Comparison of ENCODE assay signal across 8 cellular contexts in the genomic region with DNA sequence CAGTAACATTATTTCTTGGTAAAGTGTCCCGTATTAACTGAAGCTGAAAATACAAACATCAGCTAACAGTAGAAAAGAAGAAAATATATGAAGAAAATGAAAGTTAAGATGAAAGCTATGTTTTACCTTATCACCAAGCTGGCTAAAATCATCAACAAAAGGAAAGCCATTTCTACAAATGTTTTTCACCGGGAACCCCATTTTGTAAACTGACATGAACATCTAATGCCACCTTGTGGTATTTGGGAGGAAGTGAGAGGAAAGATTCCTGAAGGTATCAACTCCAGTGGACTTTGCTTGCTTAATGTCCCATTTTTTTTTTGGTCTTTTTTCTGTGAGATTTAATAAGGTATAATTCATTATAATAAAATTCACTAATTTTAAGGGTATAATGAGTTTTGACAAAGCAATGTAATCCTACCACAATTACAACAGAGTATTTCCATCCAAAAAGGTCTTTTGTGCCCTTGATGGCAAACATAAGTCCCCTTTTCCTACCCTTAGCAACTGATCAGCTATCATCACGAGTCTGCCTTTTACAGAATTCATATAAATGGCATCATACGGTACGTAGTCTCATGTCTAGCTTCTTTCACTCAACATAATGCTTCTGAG. TPM values are rescaled to one million over a fixed set of nuclear protein-coding genes. Genes with fewer than 3 reads are reported as not detected.
DNase-seq lines count a peak whose midpoint lies in the region; ATAC-seq and TF ChIP-seq lines count a peak whose summit lies in the region.

No MANE protein-coding gene starts in this region.

- intact Hi-C loops in Panc1 (cut with micrococcal nuclease; ENCODE audit: unreplicated experiment) (loop anchor here (5.0 kb wide), 1 partner anchor 94 kb away; no protein-coding TSS in a partner anchor), mucosa of descending colon (cut with DNase I, micrococcal nuclease) (loop anchor here (5.0 to 10.0 kb wide), 2 partner anchors 91 to 94 kb away; no protein-coding TSS in a partner anchor)

- BruUV-seq in Panc1 (replicated peaks; lab: Mats Ljungman, UMichigan), result no TSS peak

- H3K36me3 ChIP-seq in Panc1 (ENCODE audit: control insufficient read depth, insufficient read depth, low read length), result peaks cover 22% of the 10 kb centered on the region
- peaks cover 17 to 41% of the 10 kb centered on the region in 2 donors for H3K36me3 ChIP-seq in duodenal mucosa (ENCODE audit: control insufficient read depth in 1 of 2, insufficient read depth in 2 of 2, low read length in 2 of 2)
- peaks cover 10% of the 10 kb centered on the region for H3K36me3 ChIP-seq in mucosa of descending colon (ENCODE audit: low read depth)

- H3K4me3 ChIP-seq in Panc1 (ENCODE audit: low read depth in 2 of 2, low read length in 2 of 2) (no peak overlapping the region), duodenal mucosa (ENCODE audit: low read depth in 1 of 2, low read length in 2 of 2) (peak overlapping the region; percentile 12 to 21), mucosa of descending colon (no peak overlapping the region)

- H3K9me3 ChIP-seq in Panc1 (ENCODE audit: control insufficient read depth, insufficient read depth, low read depth, low read length) (no peaks in the 10 kb centered on the region), duodenal mucosa (ENCODE audit: control insufficient read depth in 1 of 2, low read length in 2 of 2) (no peaks in the 10 kb centered on the region), mucosa of descending colon (no peaks in the 10 kb centered on the region)

- H3K4me1 ChIP-seq in Panc1 (ENCODE audit: control insufficient read depth, insufficient read depth, low read length) (0 out of 2 replicates have a peak, but pooled peaks cover 5% of the 10 kb centered on the region), duodenal mucosa (ENCODE audit: control insufficient read depth in 1 of 2, insufficient read depth in 2 of 2, low read length in 2 of 2) (peaks cover 4 to 8% of the 10 kb centered on the region in 2 donors), mucosa of descending colon (ENCODE audit: low read depth) (no peaks in the 10 kb centered on the region)

- in situ Hi-C loops in Panc1 (cut with HindIII; ENCODE audit: low pct_unique_long_range_greater_than_20kb, low sequenced_read_pairs), result no loop called here

- H3K27me3 ChIP-seq in Panc1 (ENCODE audit: control insufficient read depth, insufficient read depth, low read length), result no peaks in the 10 kb centered on the region
- no peaks in the 10 kb centered on the region for H3K27me3 ChIP-seq in duodenal mucosa (ENCODE audit: control insufficient read depth in 1 of 2, insufficient read depth in 2 of 2, low read length in 2 of 2)

- no peak overlapping the region for H3K9ac ChIP-seq in duodenal mucosa (ENCODE audit: low read depth in 1 of 2, low read length in 2 of 2)

- POLR2A ChIA-PET in Panc1 (lab: Charles Lee), result interaction anchor here (0.5 kb wide), 1 partner anchor 95 kb away, joined by 3 read pairs; no protein-coding TSS in a partner anchor

- no peak for ATAC-seq in Panc1
- ATAC-seq in mucosa of descending colon, result peak; percentile 50
- no peak for ATAC-seq in esophagus mucosa

- no peak overlapping the region for H3K27ac ChIP-seq in Panc1 (ENCODE audit: low read length)
- H3K27ac ChIP-seq in duodenal mucosa (ENCODE audit: low read depth, low read length), result no peak overlapping the region

- peak; percentile 35 for DNase-seq in DMS153 treated with DMSO at 0.1 percent for 48 hours (lab: John Stamatoyannopoulos, UW; ENCODE audit: unreplicated experiment)
- peak; percentile 39 for DNase-seq in HT1080 (ENCODE audit: low read depth)
- no peak for DNase-seq in Panc1 (ENCODE audit: low read depth, low spot score)
- no peak for DNase-seq in mucosa of descending colon
- no peak for DNase-seq in activated CD4-positive, CD25-positive, alpha-beta regulatory T cell treated with anti-CD3 and anti-CD28 coated beads, Interleukin-2, amount 50 U/mL, for 72 hours
- DNase-seq in activated CD4-positive, alpha-beta T cell treated with anti-CD3 and anti-CD28 coated beads for 48 hours, result no peak

- TF ChIP-seq CTCF in Panc1 (IDR thresholded peaks at IDR 0.05) (peak; percentile 76; the same call in 1 of the 2 replicates), mucosa of descending colon (IDR thresholded peaks at IDR 0.05) (peak; percentile 52)

- CTCF ChIA-PET in Panc1 (lab: Charles Lee), result no interaction called here

RNA-seq across cellular contexts. Expression of a gene that starts 7.7 kb away (rescaled TPM):
- total RNA-seq in HT1080 (2014; rRNA removed; shearing (Covaris generic)), result 292 and 299 TPM in 2 replicates
- polyA plus RNA-seq in HT1080 (2015; cell fraction: cytosol; rRNA removed), result 188 and 193 TPM in 2 replicates
- polyA plus RNA-seq in HT1080 (2015; cell fraction: nucleus; rRNA removed), result 108 and 113 TPM in 2 replicates
- total RNA-seq in Panc1 (2021; ENCODE audit: unreplicated experiment) (212 TPM), mucosa of descending colon (100 to 1,000 TPM; 145 to 177 (median 163) TPM), esophagus mucosa (84.5 TPM)
- polyA plus RNA-seq in Panc1 (2012; ENCODE audit: insufficient read length), result 188 TPM

RNA-seq across cellular contexts. Expression of a gene that starts 34.4 kb away (rescaled TPM):
- total RNA-seq in HT1080 (2014; rRNA removed; shearing (Covaris generic)), result 34.8 and 46.9 TPM in 2 replicates
- 46.6 and 48.5 TPM in 2 replicates for polyA plus RNA-seq in HT1080 (2015; cell fraction: cytosol; rRNA removed)
- 34.2 and 46.5 TPM in 2 replicates for polyA plus RNA-seq in HT1080 (2015; cell fraction: nucleus; rRNA removed)
- total RNA-seq in Panc1 (2021; ENCODE audit: unreplicated experiment), result 49.9 TPM
- 107 TPM for polyA plus RNA-seq in Panc1 (2012; ENCODE audit: insufficient read length)
- 10 to 100 TPM; 36.0 to 53.5 (median 44.1) TPM for total RNA-seq in mucosa of descending colon
- total RNA-seq in esophagus mucosa, result 21.5 TPM

Comparison
In these comparisons a context has a peak if more than half of its experiments do, and no peak if none do; other contexts are left out.
1. DNase-seq: peak in DMS153 treated with DMSO at 0.1 percent for 48 hours (single experiment) and HT1080 (single experiment); none in Panc1 (single experiment), mucosa of descending colon (0 of 3), activated CD4-positive, CD25-positive, alpha-beta regulatory T cell treated with anti-CD3 and anti-CD28 coated beads, Interleukin-2, amount 50 U/mL, for 72 hours (single experiment) and activated CD4-positive, alpha-beta T cell treated with anti-CD3 and anti-CD28 coated beads for 48 hours (single experiment).
2. H3K4me3 ChIP-seq: peak in duodenal mucosa (2 of 2); none in Panc1 (0 of 2) and mucosa of descending colon (single experiment).